In genomic region chr2:234518986-234519642, GRCh38 we compare ENCODE assay signal across 28 cellular contexts.
"Had no signal": no experiment of that assay in that cellular context is flagged by ENCODE, and none has a peak within 500 bp of the region (broad histone marks: within the 10 kb centered on the region; RNA-seq: fewer than 3 reads in every experiment).

No MANE protein-coding gene starts in this region.

- DNase-seq: naive thymus-derived CD4-positive, alpha-beta T cell; natural killer cell; occipital lobe; ovary; psoas muscle; right cardiac atrium; right lobe of liver; sigmoid colon; small intestine; stimulated activated CD4-positive, alpha-beta T cell treated with anti-CD3 and anti-CD28 coated beads, Interleukin-15, amount 100 ng/mL, for 24 hours; stimulated activated CD4-positive, alpha-beta T cell treated with anti-CD3 and anti-CD28 coated beads, Interleukin-2, amount 100 ng/mL, for 24 hours; stimulated activated CD4-positive, alpha-beta T cell treated with anti-CD3 and anti-CD28 coated beads, Interleukin-2, amount 100 ng/mL, for 48 hours; stimulated activated CD4-positive, alpha-beta T cell treated with anti-CD3 and anti-CD28 coated beads, Interleukin-4, amount 100 ng/mL, for 4 hours; stimulated activated CD8-positive, alpha-beta memory T cell treated with anti-CD3 and anti-CD28 coated beads, Interleukin-4, amount 100 ng/mL, for 48 hours; stimulated activated naive CD4-positive, alpha-beta T cell; stimulated activated naive CD8-positive, alpha-beta T cell treated with anti-CD3 and anti-CD28 coated beads, Interleukin-15, amount 100 ng/mL, for 72 hours; stimulated activated naive CD8-positive, alpha-beta T cell treated with anti-CD3 and anti-CD28 coated beads, Interleukin-15, Interleukin-2, amounts not matched to agents 100 U/mL and 50 U/mL, for 24 hours; substantia nigra; testis; tibial artery; transverse colon; upper lobe of left lung had no signal

- H3K4me3 ChIP-seq: neural progenitor cell, ovary, psoas muscle, right lobe of liver, sigmoid colon, suprapubic skin, testis, tibial artery, transverse colon, upper lobe of left lung, vagina had no signal

- H3K27ac Mint-ChIP-seq: natural killer cell; nephron; stimulated activated memory B cell treated with anti-CD40 and anti-IgM and Interleukin-4, amounts not matched to agents 10 μg/mL and 1 μg/mL and 100 μg/mL, for 72 hours; stimulated activated naive CD8-positive, alpha-beta T cell treated with anti-CD3 and anti-CD28 coated beads, Interleukin-15, amount 100 ng/mL, for 72 hours had no signal

- H3K9me3 Mint-ChIP-seq: natural killer cell; nephron; stimulated activated memory B cell treated with anti-CD40 and anti-IgM and Interleukin-4, amounts not matched to agents 10 μg/mL and 1 μg/mL and 100 μg/mL, for 72 hours had no signal

- H3K27ac ChIP-seq: neural progenitor cell, ovary, psoas muscle, right lobe of liver, sigmoid colon, suprapubic skin, testis, tibial artery, transverse colon, upper lobe of left lung, vagina had no signal

- H3K4me1 Mint-ChIP-seq: naive thymus-derived CD4-positive, alpha-beta T cell; natural killer cell; neural progenitor cell; stimulated activated memory B cell treated with anti-CD40 and anti-IgM and Interleukin-4, amounts not matched to agents 10 μg/mL and 1 μg/mL and 100 μg/mL, for 72 hours; stimulated activated naive CD8-positive, alpha-beta T cell treated with anti-CD3 and anti-CD28 coated beads, Interleukin-15, amount 100 ng/mL, for 72 hours had no signal

- ATAC-seq: naive thymus-derived CD4-positive, alpha-beta T cell; natural killer cell; psoas muscle; right cardiac atrium; right lobe of liver; stimulated activated memory B cell treated with anti-CD40 and anti-IgM and Interleukin-4, amounts not matched to agents 10 μg/mL and 1 μg/mL and 100 μg/mL, for 72 hours; stimulated activated naive CD8-positive, alpha-beta T cell treated with anti-CD3 and anti-CD28 coated beads, Interleukin-15, amount 100 ng/mL, for 72 hours; stimulated activated naive CD8-positive, alpha-beta T cell treated with anti-CD3 and anti-CD28 coated beads, Interleukin-15, Interleukin-2, amounts not matched to agents 100 U/mL and 50 U/mL, for 24 hours had no signal

- H3K27me3 ChIP-seq: neural progenitor cell, ovary, right lobe of liver, sigmoid colon, suprapubic skin, testis, transverse colon, upper lobe of left lung, vagina had no signal

- H3K36me3 ChIP-seq: neural progenitor cell, ovary, right lobe of liver, sigmoid colon, suprapubic skin, tibial artery, transverse colon, upper lobe of left lung, vagina had no signal

- H3K27me3 Mint-ChIP-seq: naive thymus-derived CD4-positive, alpha-beta T cell; stimulated activated memory B cell treated with anti-CD40 and anti-IgM and Interleukin-4, amounts not matched to agents 10 μg/mL and 1 μg/mL and 100 μg/mL, for 72 hours; stimulated activated naive CD8-positive, alpha-beta T cell treated with anti-CD3 and anti-CD28 coated beads, Interleukin-15, amount 100 ng/mL, for 72 hours had no signal

- H3K36me3 Mint-ChIP-seq: naive thymus-derived CD4-positive, alpha-beta T cell; natural killer cell; neural progenitor cell; stimulated activated memory B cell treated with anti-CD40 and anti-IgM and Interleukin-4, amounts not matched to agents 10 μg/mL and 1 μg/mL and 100 μg/mL, for 72 hours had no signal

- H3K4me3 Mint-ChIP-seq: naive thymus-derived CD4-positive, alpha-beta T cell; natural killer cell; nephron; neural progenitor cell; stimulated activated memory B cell treated with anti-CD40 and anti-IgM and Interleukin-4, amounts not matched to agents 10 μg/mL and 1 μg/mL and 100 μg/mL, for 72 hours; stimulated activated naive CD8-positive, alpha-beta T cell treated with anti-CD3 and anti-CD28 coated beads, Interleukin-15, amount 100 ng/mL, for 72 hours had no signal

- FAIRE-seq: small intestine, urothelium cell line had no signal

- H3K9me3 ChIP-seq: ovary, psoas muscle, right lobe of liver, sigmoid colon, suprapubic skin, testis, transverse colon, vagina had no signal

- H3K4me1 ChIP-seq: neural progenitor cell, psoas muscle, right lobe of liver, sigmoid colon, suprapubic skin, testis, tibial artery, transverse colon, upper lobe of left lung, vagina had no signal
